ENCODE assay signal across 16 cellular contexts in genomic region chr4:66000500-66001117, GRCh38.
A peak's percentile ranks its signal among the peaks of the same experiment; 100 is the strongest.
DNase-seq lines count a peak whose midpoint lies in the region; ATAC-seq, FAIRE-seq and TF ChIP-seq lines count a peak whose summit lies in the region.
"Had no signal": no experiment of that assay in that cellular context is flagged by ENCODE, and none has a peak within 500 bp of the region (broad histone marks: within the 10 kb centered on the region; RNA-seq: fewer than 3 reads in every experiment).

No MANE protein-coding gene starts in this region.

- H3K27ac ChIP-seq in stomach (no peak overlapping the region), pancreas (no peak overlapping the region)
- H3K27ac ChIP-seq: Peyer's patch, testis had no signal

- H3K4me3 ChIP-seq in stomach (no peak overlapping the region), pancreas (no peak overlapping the region)
- H3K4me3 ChIP-seq: Peyer's patch, testis had no signal

- 0 to 85% (median 32%) methylated on average over 1 of the region's 1 CpG for WGBS in stomach, 5 donors
- WGBS in pancreas, 2 donors = 7 to 56% methylated on average over 1 of the region's 1 CpG

- no peaks in the 10 kb centered on the region for H3K27me3 Mint-ChIP-seq in endothelial cell (ENCODE audit: unreplicated experiment)
- H3K27me3 Mint-ChIP-seq: brain had no signal

- no peak for TF ChIP-seq CTCF in stomach (IDR thresholded peaks at IDR 0.05)
- no peak for TF ChIP-seq CTCF in endothelial cell (IDR thresholded peaks at IDR 0.05; ENCODE audit: unreplicated experiment)
- TF ChIP-seq CTCF in pancreas (IDR thresholded peaks at IDR 0.05) = no peak

- H3K36me3 Mint-ChIP-seq in endothelial cell (ENCODE audit: low read depth, unreplicated experiment) = no peaks in the 10 kb centered on the region
- H3K36me3 Mint-ChIP-seq: brain had no signal

- no peaks in the 10 kb centered on the region for H3K9me3 Mint-ChIP-seq in endothelial cell (ENCODE audit: unreplicated experiment)

- TF ChIP-seq POLR2A in stomach (IDR thresholded peaks at IDR 0.05) = no peak

- H3K4me1 ChIP-seq in stomach (no peaks in the 10 kb centered on the region), pancreas (no peaks in the 10 kb centered on the region)
- H3K4me1 ChIP-seq: Peyer's patch, testis had no signal

- no peak for TF ChIP-seq EP300 in stomach (IDR thresholded peaks at IDR 0.05)

- H3K9me3 ChIP-seq in stomach = no peaks in the 10 kb centered on the region
- H3K9me3 ChIP-seq in pancreas = no peaks in the 10 kb centered on the region
- H3K9me3 ChIP-seq: Peyer's patch, testis had no signal

- H3K36me3 ChIP-seq in stomach (no peaks in the 10 kb centered on the region), pancreas (no peaks in the 10 kb centered on the region)
- H3K36me3 ChIP-seq: Peyer's patch had no signal

- DNase-seq in NCI-H748 (lab: John Stamatoyannopoulos, UW; ENCODE audit: unreplicated experiment) (peak; percentile 5), NCI-H748 treated with DMSO at 0.1 percent for 48 hours (lab: John Stamatoyannopoulos, UW) (no peak), OCI-M2 (lab: John Stamatoyannopoulos, UW; ENCODE audit: unreplicated experiment) (peak; percentile 11), stomach (no peak), endothelial cell (ENCODE audit: low spot score) (no peak), pancreas (no peak)
- DNase-seq: activated CD4-positive, alpha-beta T cell treated with anti-CD3 and anti-CD28 coated beads for 1 hour; activated naive CD4-positive, alpha-beta T cell; foreskin fibroblast; NCI-H226; Peyer's patch; T-helper 1 cell; testis had no signal

- ATAC-seq in pancreas (no peak), GM18907 (IDR thresholded peaks at IDR 0.05; ENCODE audit: unreplicated experiment) (no peak)

- no peaks in the 10 kb centered on the region for H3K27me3 ChIP-seq in stomach
- no peaks in the 10 kb centered on the region for H3K27me3 ChIP-seq in pancreas
- H3K27me3 ChIP-seq: Peyer's patch, testis had no signal

- no peaks in the 10 kb centered on the region for H3K4me1 Mint-ChIP-seq in endothelial cell (ENCODE audit: unreplicated experiment)

- H3K4me3 Mint-ChIP-seq in endothelial cell (ENCODE audit: unreplicated experiment) = no peak overlapping the region

- H3K27ac Mint-ChIP-seq in endothelial cell (ENCODE audit: unreplicated experiment) = no peak overlapping the region

- FAIRE-seq in endometrium (lab: Jason Lieb, UNC) = peak; percentile 77
- no peak for FAIRE-seq in pancreas (lab: Jason Lieb, UNC)

- intact Hi-C loops in stomach (cut with DNase I; ENCODE audit: low total_unique reads) = no loop called here
- intact Hi-C loops in pancreas (cut with DNase I) = no loop called here

Comparison
In these comparisons a context has a peak if more than half of its experiments do, and no peak if none do; other contexts are left out.
1. DNase-seq: peak in NCI-H748 (single experiment) and OCI-M2 (single experiment); none in NCI-H748 treated with DMSO at 0.1 percent for 48 hours (single experiment), stomach (single experiment), endothelial cell (single experiment) and pancreas (0 of 6).